Comparison of ENCODE assay signal across 1 cellular context in genomic region chr2:25948437-25948836, GRCh38.
TF ChIP-seq lines count a peak whose summit lies in the region.

No MANE protein-coding gene starts in this region.

TF ChIP-seq in GM23338, 12 proteins besides CTCF, POLR2A, EP300 and RAD21:
- TF ChIP-seq REST (IDR thresholded peaks at IDR 0.05; ENCODE audit: unreplicated experiment) = no peak
- TF ChIP-seq CREB1 (CRISPR knock-in tag; IDR thresholded peaks at IDR 0.05; ENCODE audit: low read depth) = no peak
- TF ChIP-seq POLR2AphosphoS5 (IDR thresholded peaks at IDR 0.05; ENCODE audit: low read depth) = no peak
- no peak for TF ChIP-seq ZNF331 (CRISPR knock-in tag; IDR thresholded peaks at IDR 0.05; ENCODE audit: low read depth)
- TF ChIP-seq ZNF462 (CRISPR knock-in tag; IDR thresholded peaks at IDR 0.05) = no peak
- no peak for TF ChIP-seq ZNF114 (CRISPR knock-in tag; IDR thresholded peaks at IDR 0.05)
- no peak for TF ChIP-seq JUNB (IDR thresholded peaks at IDR 0.05; ENCODE audit: unreplicated experiment)
- no peak for TF ChIP-seq EZH2phosphoT487 (IDR thresholded peaks at IDR 0.05; ENCODE audit: unreplicated experiment)
